ENCODE assay signal across 24 cellular contexts in the genomic region with DNA sequence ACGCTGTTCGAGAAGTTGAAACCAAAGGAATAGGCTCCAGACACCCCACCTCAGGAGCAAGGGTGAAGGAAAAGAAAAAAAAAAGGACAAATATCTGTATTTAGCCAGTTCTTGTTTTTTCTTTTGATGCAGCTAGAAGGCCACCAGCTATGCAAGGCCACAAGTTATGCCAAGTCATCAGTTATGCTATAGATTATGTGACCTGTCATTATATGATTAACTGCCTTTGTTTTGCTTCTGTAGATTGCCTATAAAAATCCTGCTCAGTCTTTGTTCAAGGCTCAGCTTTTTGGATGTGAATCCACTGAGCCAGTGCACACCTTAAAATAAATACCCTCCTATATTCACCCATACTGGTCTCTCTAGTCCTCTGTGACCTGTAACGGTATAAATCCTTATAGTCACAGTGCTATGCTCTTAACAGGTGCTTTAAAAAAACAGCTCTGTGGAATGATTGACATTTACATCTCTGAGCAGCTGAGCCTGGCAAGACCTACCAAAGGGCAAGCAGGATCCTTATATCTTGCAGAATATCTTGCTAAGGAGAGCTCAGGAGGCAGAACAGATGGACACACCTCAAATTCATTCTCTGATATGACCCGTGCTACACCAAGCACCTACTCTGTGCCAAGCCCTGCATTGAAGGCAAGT. TPM values are rescaled to one million over a fixed set of nuclear protein-coding genes. Genes with fewer than 3 reads are reported as not detected.
A peak's percentile ranks its signal among the peaks of the same experiment; 100 is the strongest.
DNase-seq lines count a peak whose midpoint lies in the region; ATAC-seq, FAIRE-seq and TF ChIP-seq lines count a peak whose summit lies in the region.
"Had no signal": no experiment of that assay in that cellular context is flagged by ENCODE, and none has a peak within 500 bp of the region (broad histone marks: within the 10 kb centered on the region; RNA-seq: fewer than 3 reads in every experiment).

No MANE protein-coding gene starts in this region.

- no peak overlapping the region for H3K14ac ChIP-seq in IMR-90 (replicated peaks; ENCODE audit: low read depth, low read length)

- no peak overlapping the region for H3K4me3 Mint-ChIP-seq in MCF 10A (ENCODE audit: unreplicated experiment)
- no peak overlapping the region for H3K4me3 Mint-ChIP-seq in T-helper 2 cell treated with Interferon-gamma antibody and Interleukin-4, amounts not matched to agents 5 μg/mL and 100 μg/mL, for 36 hours
- H3K4me3 Mint-ChIP-seq: CD14-positive monocyte; CD4-positive, alpha-beta T cell; CD8-positive, alpha-beta memory T cell had no signal

- WGBS in IMR-90 (ENCODE audit: extremely low coverage in 2 of 2, insufficient read length in 1 of 2), 2 experiments: 71% methylated on average over 1 of the region's 4 CpGs; no CpG with 5 or more reads in 1 of the 2 experiments
- 1% methylated on average over 4 of the region's 4 CpGs for WGBS in K562 (ENCODE audit: insufficient coverage, low coverage, missing lambda C conversion rate)

- H3K9me3 ChIP-seq in HEK293 (ENCODE audit: control insufficient read depth, insufficient read depth, low read depth, low read length) (no peaks in the 10 kb centered on the region), IMR-90 (ENCODE audit: control insufficient read depth, insufficient read depth, low read length) (no peaks in the 10 kb centered on the region), K562 (replicated peaks; ENCODE audit: control insufficient read depth, insufficient read depth, low read depth, low read length) (no peaks in the 10 kb centered on the region)
- H3K9me3 ChIP-seq: BE2C; BLaER1 treated with 17β-estradiol and CSF1 and Interleukin-3, amounts not matched to agents 10 nM and 100 nM had no signal

- no peak overlapping the region for H3K27ac ChIP-seq in HEK293 (ENCODE audit: extremely low read depth, low read depth, low read length)
- H3K27ac ChIP-seq in IMR-90 (ENCODE audit: insufficient read depth, low read length): no peak overlapping the region
- H3K27ac ChIP-seq in K562 (ENCODE audit: extremely low read depth, low read depth, low read length): no peak overlapping the region
- H3K27ac ChIP-seq: BLaER1 treated with 17β-estradiol and CSF1 and Interleukin-3, amounts not matched to agents 10 nM and 100 nM; GM23248 had no signal

- H4K91ac ChIP-seq in IMR-90 (ENCODE audit: insufficient read depth, low read depth, low read length): no peak overlapping the region

- no peak overlapping the region for H4K5ac ChIP-seq in IMR-90 (ENCODE audit: low read depth, low read length)

- H3K9me1 ChIP-seq in IMR-90 (ENCODE audit: insufficient read depth, low read length) (no peaks in the 10 kb centered on the region), K562 (ENCODE audit: control insufficient read depth, insufficient read depth, low read length) (no peaks in the 10 kb centered on the region)

- no peaks in the 10 kb centered on the region for H3K36me3 Mint-ChIP-seq in MCF 10A (ENCODE audit: insufficient read depth, unreplicated experiment)
- no peaks in the 10 kb centered on the region for H3K36me3 Mint-ChIP-seq in T-helper 2 cell treated with Interferon-gamma antibody and Interleukin-4, amounts not matched to agents 5 μg/mL and 100 μg/mL, for 36 hours (ENCODE audit: low read depth)
- H3K36me3 Mint-ChIP-seq: CD14-positive monocyte; CD8-positive, alpha-beta memory T cell had no signal

- H2BK20ac ChIP-seq in IMR-90 (ENCODE audit: low read depth, low read length): no peak overlapping the region

- TF ChIP-seq POLR2A in IMR-90 (IDR thresholded peaks at IDR 0.05; ENCODE audit: low read depth, low read length): no peak
- TF ChIP-seq POLR2A in K562 (conservative IDR thresholded peaks at IDR 0.05): no peak

- H3K27me3 Mint-ChIP-seq in MCF 10A (ENCODE audit: insufficient read depth, unreplicated experiment): no peaks in the 10 kb centered on the region
- H3K27me3 Mint-ChIP-seq in T-helper 2 cell treated with Interferon-gamma antibody and Interleukin-4, amounts not matched to agents 5 μg/mL and 100 μg/mL, for 36 hours (ENCODE audit: low read depth): peaks cover 4% of the 10 kb centered on the region

- H3K9ac ChIP-seq in IMR-90 (ENCODE audit: low read depth, low read length) (no peak overlapping the region), K562 (ENCODE audit: insufficient read depth in 1 of 2, low read depth in 2 of 2, low read length in 2 of 2) (no peak overlapping the region)
- H3K9ac ChIP-seq: BLaER1 treated with 17β-estradiol and CSF1 and Interleukin-3, amounts not matched to agents 10 nM and 100 nM; GM23248 had no signal

- no peak overlapping the region for H2AK5ac ChIP-seq in IMR-90 (ENCODE audit: low read depth, low read length)

- no peak overlapping the region for H2BK5ac ChIP-seq in IMR-90 (ENCODE audit: low read depth, low read length, poor library complexity, severe bottlenecking)

- no peaks in the 10 kb centered on the region for H3K79me2 ChIP-seq in K562 (ENCODE audit: control insufficient read depth, insufficient read depth, low read length)

- H3K4me2 ChIP-seq in IMR-90 (ENCODE audit: low read depth, low read length): no peak overlapping the region
- H3K4me2 ChIP-seq in K562 (ENCODE audit: insufficient read depth, low read length): no peak overlapping the region
- H3K4me2 ChIP-seq: BLaER1 treated with 17β-estradiol and CSF1 and Interleukin-3, amounts not matched to agents 10 nM and 100 nM had no signal

- H3K4ac ChIP-seq in IMR-90 (ENCODE audit: low read depth, low read length): no peak overlapping the region

- dilution Hi-C loops in IMR-90 (cut with HindIII; ENCODE audit: low sequenced_read_pairs, unreplicated experiment): no loop called here

- H3K27ac Mint-ChIP-seq in MCF 10A (ENCODE audit: low read depth, unreplicated experiment): no peak overlapping the region
- no peak overlapping the region for H3K27ac Mint-ChIP-seq in T-helper 2 cell treated with Interferon-gamma antibody and Interleukin-4, amounts not matched to agents 5 μg/mL and 100 μg/mL, for 36 hours
- H3K27ac Mint-ChIP-seq: CD14-positive monocyte; CD4-positive, alpha-beta T cell had no signal

- no peak overlapping the region for H2BK120ac ChIP-seq in IMR-90 (ENCODE audit: low read depth, low read length)

- no peak overlapping the region for H3K4me3 ChIP-seq in HEK293 (ENCODE audit: low read depth, low read length)
- H3K4me3 ChIP-seq in IMR-90 (ENCODE audit: insufficient read depth, low read depth, low read length): no peak overlapping the region
- no peak overlapping the region for H3K4me3 ChIP-seq in K562
- H3K4me3 ChIP-seq: BLaER1 treated with 17β-estradiol and CSF1 and Interleukin-3, amounts not matched to agents 10 nM and 100 nM; GM12878; GM23248 had no signal

- TF ChIP-seq CTCF in HEK293 (tag by site-specific recombination; IDR thresholded peaks at IDR 0.05): no peak
- no peak for TF ChIP-seq CTCF in IMR-90 (conservative IDR thresholded peaks at IDR 0.05; ENCODE audit: low read depth, low read length)
- no peak for TF ChIP-seq CTCF in K562 (IDR thresholded peaks at IDR 0.05 in 2 of 3, conservative IDR thresholded peaks at IDR 0.05 in 1 of 3; ENCODE audit: insufficient read depth in 2 of 3, low read depth in 1 of 3, low read length in 3 of 3)
- no peak for TF ChIP-seq CTCF in MCF 10A (IDR thresholded peaks at IDR 0.05; ENCODE audit: unreplicated experiment)

- no peak for TF ChIP-seq EP300 in K562 (IDR thresholded peaks at IDR 0.05; ENCODE audit: low read length)

- intact Hi-C loops in IMR-90 (cut with micrococcal nuclease) (no loop called here), K562 (cut with micrococcal nuclease) (loop anchor here (5.0 kb wide), 1 partner anchor 108 kb away; no protein-coding TSS in a partner anchor), MCF 10A (cut with micrococcal nuclease) (no loop called here), cardiac septum (cut with DNase I) (no loop called here)

- H3K27me3 ChIP-seq in IMR-90 (ENCODE audit: control insufficient read depth, insufficient read depth, low read length) (peaks cover 15% of the 10 kb centered on the region), K562 (ENCODE audit: control insufficient read depth in 2 of 2, insufficient read depth in 2 of 2, low read length in 2 of 2) (peaks cover 0 to 8% of the 10 kb centered on the region in 2 experiments; a peak in 4 of 5 replicates)
- H3K27me3 ChIP-seq: BE2C; BLaER1 treated with 17β-estradiol and CSF1 and Interleukin-3, amounts not matched to agents 10 nM and 100 nM had no signal

- H3K23ac ChIP-seq in IMR-90 (ENCODE audit: low read depth, low read length): no peak overlapping the region

- ATAC-seq in IMR-90 (ENCODE audit: low read depth): no peak
- ATAC-seq in K562: no peak
- ATAC-seq: GM12878, HCT116 had no signal

- TF ChIP-seq RAD21 in IMR-90 (IDR thresholded peaks at IDR 0.05; ENCODE audit: low read length): no peak
- no peak for TF ChIP-seq RAD21 in K562 (CRISPR knock-in tag; conservative IDR thresholded peaks at IDR 0.05 in 1 of 2, IDR thresholded peaks at IDR 0.05 in 1 of 2)

- BruUV-seq in IMR-90 (replicated peaks; lab: Mats Ljungman, UMichigan) (no TSS peak), K562 (replicated peaks; lab: Mats Ljungman, UMichigan) (no TSS peak), MCF 10A (replicated peaks; lab: Mats Ljungman, UMichigan) (no TSS peak)

- no peak overlapping the region for H4K8ac ChIP-seq in IMR-90 (ENCODE audit: low read depth in 2 of 2, low read length in 2 of 2)

- H3K56ac ChIP-seq in IMR-90 (ENCODE audit: extremely low read depth, insufficient read depth, low read length): no peak overlapping the region

- H3K4me1 ChIP-seq in HEK293 (ENCODE audit: control insufficient read depth, insufficient read depth, low read length): no peaks in the 10 kb centered on the region
- H3K4me1 ChIP-seq in IMR-90 (ENCODE audit: control insufficient read depth, insufficient read depth, low read length): no peaks in the 10 kb centered on the region; the same call in 1 of the 2 replicates
- peaks cover 20 to 27% of the 10 kb centered on the region in 2 experiments for H3K4me1 ChIP-seq in K562 (replicated peaks in 1 of 2; ENCODE audit: control insufficient read depth in 2 of 2, insufficient read depth in 2 of 2, low read length in 2 of 2)
- H3K4me1 ChIP-seq: BE2C had no signal

- no peaks in the 10 kb centered on the region for H3K9me3 Mint-ChIP-seq in MCF 10A (ENCODE audit: unreplicated experiment)
- H3K9me3 Mint-ChIP-seq in T-helper 2 cell treated with Interferon-gamma antibody and Interleukin-4, amounts not matched to agents 5 μg/mL and 100 μg/mL, for 36 hours: no peaks in the 10 kb centered on the region

- H3K18ac ChIP-seq in IMR-90 (ENCODE audit: low read depth, low read length): no peak overlapping the region

- H4K20me1 ChIP-seq in IMR-90 (ENCODE audit: insufficient read depth, low read length): no peaks in the 10 kb centered on the region
- no peaks in the 10 kb centered on the region for H4K20me1 ChIP-seq in K562 (replicated peaks; ENCODE audit: control insufficient read depth, insufficient read depth, low read length)
- H4K20me1 ChIP-seq: BLaER1 treated with 17β-estradiol and CSF1 and Interleukin-3, amounts not matched to agents 10 nM and 100 nM had no signal

- H3K4me1 Mint-ChIP-seq in MCF 10A (ENCODE audit: insufficient read depth, unreplicated experiment): no peaks in the 10 kb centered on the region
- no peaks in the 10 kb centered on the region for H3K4me1 Mint-ChIP-seq in T-helper 2 cell treated with Interferon-gamma antibody and Interleukin-4, amounts not matched to agents 5 μg/mL and 100 μg/mL, for 36 hours (ENCODE audit: low read depth)
- H3K4me1 Mint-ChIP-seq: CD8-positive, alpha-beta memory T cell had no signal

- FAIRE-seq in K562 (lab: Jason Lieb, UNC): no peak
- FAIRE-seq: D721Med, GM12878, GM19239, H1 had no signal

- H2AFZ ChIP-seq in IMR-90 (replicated peaks; ENCODE audit: low read length, poor library complexity) (no peak overlapping the region), K562 (ENCODE audit: low read depth, low read length) (no peak overlapping the region)
- H2AFZ ChIP-seq: GM23248 had no signal

- CTCF ChIA-PET in HEK293 (lab: Yijun Ruan, JAX) (interaction anchor here (0.7 to 1.5 kb wide), 3 partner anchors 8 to 178 kb away, joined by 4 to 6 read pairs (median 4); no protein-coding TSS in a partner anchor), IMR-90 (lab: Yijun Ruan, JAX) (interaction anchor here (0.6 kb wide), 1 partner anchor 343 kb away, joined by 3 read pairs; no protein-coding TSS in a partner anchor), K562 (lab: Yijun Ruan, JAX; ENCODE audit: low intra/inter-chr PET ratio) (no interaction called here), MCF 10A (lab: Yijun Ruan, JAX) (interaction anchor here (0.6 to 1.8 kb wide), 2 partner anchors 9 to 856 kb away, joined by 4 to 17 read pairs; no protein-coding TSS in a partner anchor)

- DNase-seq in IMR-90 (no peak), K562 (ENCODE audit: extremely low read depth in 1 of 4, low spot score in 3 of 4) (no peak), myocyte (ENCODE audit: low read depth) (peak; percentile 57), MCF 10A (ENCODE audit: unreplicated experiment) (no peak), cardiac septum (ENCODE audit: low spot score) (no peak), NCI-H128 (lab: John Stamatoyannopoulos, UW; ENCODE audit: unreplicated experiment) (no peak)
- DNase-seq in T-helper 2 cell treated with Interferon-gamma antibody and Interleukin-4, amounts not matched to agents 5 μg/mL and 100 μg/mL, for 36 hours (ENCODE audit: low spot score): no peak
- DNase-seq: AML-193; BE2C; CD4-positive, alpha-beta T cell; CD8-positive, alpha-beta memory T cell; DMS79; GDM1; H7 had no signal

- POLR2A ChIA-PET in HEK293 (lab: Yijun Ruan, JAX): no interaction called here
- POLR2A ChIA-PET in IMR-90 (lab: Charles Lee; ENCODE audit: unreplicated experiment): no interaction called here
- POLR2A ChIA-PET in K562 (lab: Yijun Ruan, JAX): interaction anchor here (0.9 kb wide), 1 partner anchor 139 kb away, joined by 3 read pairs; the partner anchor contains the start of gene PRXL2A
- POLR2A ChIA-PET in MCF 10A (lab: Yijun Ruan, JAX): no interaction called here

- H2BK15ac ChIP-seq in IMR-90 (ENCODE audit: low read depth, low read length): no peak overlapping the region

- H3K36me3 ChIP-seq in HEK293 (ENCODE audit: control insufficient read depth in 2 of 2, insufficient read depth in 1 of 2, low read length in 2 of 2) (no peaks in the 10 kb centered on the region), IMR-90 (ENCODE audit: control insufficient read depth, insufficient read depth, low read length) (no peaks in the 10 kb centered on the region), K562 (ENCODE audit: control insufficient read depth, insufficient read depth, low read length) (no peaks in the 10 kb centered on the region)
- H3K36me3 ChIP-seq: BE2C; BLaER1 treated with 17β-estradiol and CSF1 and Interleukin-3, amounts not matched to agents 10 nM and 100 nM had no signal

- no peaks in the 10 kb centered on the region for H3K79me1 ChIP-seq in IMR-90 (ENCODE audit: low read depth in 1 of 2, low read length in 2 of 2)

- H2AK9ac ChIP-seq in IMR-90 (replicated peaks; ENCODE audit: low read depth, low read length, poor library complexity): no peak overlapping the region

- in situ Hi-C loops in IMR-90 (cut with MboI; ENCODE audit: low sequenced_read_pairs): loop anchor here (10.0 to 25.0 kb wide), 2 partner anchors 334 to 707 kb away; partner anchors contain the start of gene SFTPA2
- in situ Hi-C loops in K562 (cut with MboI): no loop called here

RNA-seq across cellular contexts. Expression of gene MAT1A, which starts 20.4 kb away (rescaled TPM):
- total RNA-seq in IMR-90 (2012; rRNA removed): not detected in 2 replicates
- polyA plus RNA-seq in IMR-90 (2012; rRNA removed): not detected in 2 replicates
- polyA plus RNA-seq in IMR-90 (2012; cell fraction: cytosol; rRNA removed): 0.02 TPM in 1 of 2 replicates, not detected in the other
- polyA plus RNA-seq in IMR-90 (2012; cell fraction: nucleus; rRNA removed; ENCODE audit: low replicate concordance): not detected in 2 replicates
- total RNA-seq in K562 (2011; cell fraction: chromatin; rRNA removed; ENCODE audit: low replicate concordance): 0.44 TPM in 1 of 2 replicates, not detected in the other
- total RNA-seq in K562 (2011; cell fraction: nucleolus; rRNA removed): 0.13 TPM in 1 of 2 replicates, not detected in the other
- total RNA-seq in K562 (2011; cell fraction: nucleoplasm; rRNA removed): not detected in 2 replicates
- total RNA-seq in K562 (2014; rRNA removed): 0.05 and 0.12 TPM in 2 replicates
- 0.15 TPM in 1 of 2 replicates, not detected in the other for total RNA-seq in K562 (2014; rRNA removed; fragmentation: Illumina TruSeq; extraction: Trizol)
- total RNA-seq in K562 (2015; rRNA removed; fragmentation: Illumina TruSeq; extraction: Trizol): 0.11 and 0.26 TPM in 2 replicates
- total RNA-seq in K562 (2021): 0.24 and 0.42 TPM in 2 replicates
- polyA plus RNA-seq in K562 (2011; rRNA removed): 0.03 and 0.04 TPM in 2 replicates
- polyA plus RNA-seq in K562 (2011; cell fraction: cytosol; rRNA removed): 0.03 and 0.04 TPM in 2 replicates
- polyA plus RNA-seq in K562 (2011; cell fraction: nucleus; rRNA removed): 0.09 TPM in 1 of 2 replicates, not detected in the other
- polyA plus RNA-seq in K562 (2012): 0.46 and 0.47 TPM in 2 replicates
- polyA plus RNA-seq in K562 (2014; fragmentation: Illumina TruSeq; extraction: Trizol): 0.03 TPM in 1 of 2 replicates, not detected in the other
- polyA plus RNA-seq in K562 (2014; fragmentation: Nextera tagmentation; extraction: Ambion mirVana): not detected
- 0.19 and 0.30 TPM in 2 replicates for polyA plus RNA-seq in K562 (2014; rRNA removed)
- polyA minus RNA-seq in K562 (2011; rRNA and poly(A)+ RNA removed): not detected in 2 replicates
- not detected in 2 replicates for polyA minus RNA-seq in K562 (2011; cell fraction: cytosol; rRNA and poly(A)+ RNA removed)
- polyA minus RNA-seq in K562 (2011; cell fraction: nucleus; rRNA and poly(A)+ RNA removed): not detected in 2 replicates
- 0.11 TPM in 1 of 2 replicates, not detected in the other for total RNA-seq in myocyte
- 0.06 TPM for polyA plus RNA-seq in myocyte (2012)
- total RNA-seq in MCF 10A (2022): 0.26 TPM in 1 of 2 replicates, not detected in the other
- 0.11 TPM for total RNA-seq in cardiac septum
- total RNA-seq: CD4-positive, alpha-beta T cell; CD8-positive, alpha-beta memory T cell; GM23248 had no signal
- polyA plus RNA-seq: AG04450; CD14-positive monocyte; CD8-positive, alpha-beta memory T cell; GM12878; GM23248 had no signal

Comparison
In these comparisons a context has a peak if more than half of its experiments do, and no peak if none do; other contexts are left out.
1. Of the 44 proteins assayed by ChIP-seq in both K562 and HEK293: peak only in K562: none; only in HEK293: SETDB1; in both: none; in neither: 43.